ENCODE assay signal across 8 cellular contexts in the genomic region with DNA sequence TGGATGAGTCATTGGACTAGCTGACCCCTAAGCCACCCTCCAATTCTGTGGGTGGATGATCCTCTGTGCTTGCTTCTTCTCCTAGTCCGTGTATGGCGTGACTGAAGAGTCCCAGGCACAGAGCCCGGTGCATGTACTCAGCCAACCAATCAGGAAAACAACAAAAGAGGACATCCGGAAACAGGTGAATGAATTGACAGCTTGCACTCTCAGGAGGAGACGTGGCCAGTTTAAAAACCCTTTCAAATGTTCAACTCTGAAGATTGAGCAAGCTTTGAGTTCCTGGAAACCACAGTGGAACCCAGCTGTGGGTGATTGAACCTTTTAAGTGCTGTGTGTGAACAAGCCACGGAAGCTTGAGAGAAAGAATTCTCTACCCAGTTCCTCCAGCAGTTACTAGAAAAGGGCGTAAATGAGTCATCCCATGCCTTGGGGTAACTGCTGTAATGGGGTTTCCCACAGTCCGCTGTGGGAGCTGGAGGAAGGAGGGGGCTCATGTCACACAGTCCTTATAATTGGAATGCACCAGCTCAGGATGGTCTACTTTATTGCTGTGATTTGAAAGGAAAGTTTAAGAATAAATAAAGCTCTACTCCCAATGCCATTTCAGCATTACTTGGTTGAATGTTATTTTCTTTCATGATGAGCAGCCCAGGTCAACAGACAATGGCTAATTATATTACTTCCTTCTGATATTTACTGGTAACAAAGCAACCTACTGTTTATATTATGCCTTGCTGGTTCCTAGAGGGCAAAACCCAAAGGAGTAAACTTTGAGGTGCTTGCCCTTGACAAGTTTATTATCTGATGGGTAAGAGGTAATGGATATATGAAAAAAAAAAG.
DNase-seq lines count a peak whose midpoint lies in the region; ATAC-seq and TF ChIP-seq lines count a peak whose summit lies in the region.

No MANE protein-coding gene starts in this region.

- TF ChIP-seq POLR2A in GM15510 (IDR thresholded peaks at IDR 0.05; ENCODE audit: borderline replicate concordance, extremely low read depth, insufficient read length), result peak; percentile 23
- TF ChIP-seq POLR2A in uterus (IDR thresholded peaks at IDR 0.05), result no peak

- H3K4me3 ChIP-seq in left ventricle myocardium inferior, result no peak overlapping the region
- H3K4me3 ChIP-seq in uterus, result no peak overlapping the region

- peaks cover 49% of the 10 kb centered on the region for H3K4me1 Mint-ChIP-seq in activated T-cell treated with anti-CD3 and anti-CD28 coated beads, Interleukin-2, amount 50 U/mL, for 24 hours (ENCODE audit: low read depth)

- peak overlapping the region; percentile 55 for H3K4me3 Mint-ChIP-seq in activated T-cell treated with anti-CD3 and anti-CD28 coated beads, Interleukin-2, amount 50 U/mL, for 24 hours

- H3K36me3 ChIP-seq in left ventricle myocardium inferior (no peaks in the 10 kb centered on the region), uterus (no peaks in the 10 kb centered on the region)

- TF ChIP-seq CTCF in left ventricle myocardium inferior (IDR thresholded peaks at IDR 0.05; ENCODE audit: borderline replicate concordance), result no peak
- no peak for TF ChIP-seq CTCF in uterus (IDR thresholded peaks at IDR 0.05)

- DNase-seq in NCI-H69 (lab: John Stamatoyannopoulos, UW), result peak; percentile 13
- DNase-seq in activated T-cell treated with anti-CD3 and anti-CD28 coated beads, Interleukin-2, amount 50 U/mL, for 24 hours, result peak; percentile 56
- peak; percentile 45 for DNase-seq in left ventricle myocardium inferior
- DNase-seq in stimulated activated CD4-positive, alpha-beta T cell treated with anti-CD3 and anti-CD28 coated beads, TNF-alpha, amount 100 ng/mL, for 24 hours (ENCODE audit: low read depth in 3 of 3), result peak; percentile 27 to 48 (median 35)
- no peak for DNase-seq in SHP77 (lab: John Stamatoyannopoulos, UW)
- DNase-seq in uterus, result no peak

- peak overlapping the region; percentile 91 for H3K27ac Mint-ChIP-seq in activated T-cell treated with anti-CD3 and anti-CD28 coated beads, Interleukin-2, amount 50 U/mL, for 24 hours

- ATAC-seq in HG02588 (IDR thresholded peaks at IDR 0.05; ENCODE audit: unreplicated experiment), result peak; percentile 79

- H3K9me3 ChIP-seq in left ventricle myocardium inferior (replicated peaks) (no peaks in the 10 kb centered on the region), uterus (no peaks in the 10 kb centered on the region)

- no peaks in the 10 kb centered on the region for H3K27me3 ChIP-seq in left ventricle myocardium inferior (ENCODE audit: low read depth)
- no peaks in the 10 kb centered on the region for H3K27me3 ChIP-seq in uterus

- H3K27me3 Mint-ChIP-seq in activated T-cell treated with anti-CD3 and anti-CD28 coated beads, Interleukin-2, amount 50 U/mL, for 24 hours, result peaks cover 13% of the 10 kb centered on the region

- H3K4me1 ChIP-seq in left ventricle myocardium inferior, result peaks cover 16% of the 10 kb centered on the region
- no peaks in the 10 kb centered on the region for H3K4me1 ChIP-seq in uterus

- no peaks in the 10 kb centered on the region for H3K9me3 Mint-ChIP-seq in activated T-cell treated with anti-CD3 and anti-CD28 coated beads, Interleukin-2, amount 50 U/mL, for 24 hours

- H3K27ac ChIP-seq in left ventricle myocardium inferior (replicated peaks) (peak overlapping the region; percentile 45), uterus (no peak overlapping the region)

- intact Hi-C loops in left ventricle myocardium inferior (cut with micrococcal nuclease), result no loop called here
- intact Hi-C loops in uterus (cut with DNase I; ENCODE audit: low total_unique reads), result no loop called here

- H3K36me3 Mint-ChIP-seq in activated T-cell treated with anti-CD3 and anti-CD28 coated beads, Interleukin-2, amount 50 U/mL, for 24 hours (ENCODE audit: low read depth), result no peaks in the 10 kb centered on the region

Comparison
In these comparisons a context has a peak if more than half of its experiments do, and no peak if none do; other contexts are left out.
1. DNase-seq: peak in NCI-H69 (single experiment), activated T-cell treated with anti-CD3 and anti-CD28 coated beads, Interleukin-2, amount 50 U/mL, for 24 hours (single experiment), left ventricle myocardium inferior (single experiment) and stimulated activated CD4-positive, alpha-beta T cell treated with anti-CD3 and anti-CD28 coated beads, TNF-alpha, amount 100 ng/mL, for 24 hours (3 of 3); none in SHP77 (0 of 2) and uterus (0 of 2).